In genomic region chr1:227318852-227319607, GRCh38 we compare ENCODE assay signal across 8 cellular contexts. TPM values are rescaled to one million over a fixed set of nuclear protein-coding genes. Genes with fewer than 3 reads are reported as not detected.
DNase-seq lines count a peak whose midpoint lies in the region; ATAC-seq, FAIRE-seq and TF ChIP-seq lines count a peak whose summit lies in the region.

No MANE protein-coding gene starts in this region.

- H3K4me1 Mint-ChIP-seq in activated CD4-positive, alpha-beta T cell treated with anti-CD3 and anti-CD28 coated beads, Interleukin-2, amount 10 ng/mL, durations not matched to agents 24 days and 14 days: peaks cover 9% of the 10 kb centered on the region

- FAIRE-seq in islet of Langerhans (lab: Jason Lieb, UNC): peak; percentile 27

- TF ChIP-seq CTCF in gastrocnemius medialis (IDR thresholded peaks at IDR 0.05 in 4 of 5, conservative IDR thresholded peaks at IDR 0.05 in 1 of 5): no peak

- intact Hi-C loops in activated CD4-positive, alpha-beta T cell treated with anti-CD3 and anti-CD28 coated beads, Interleukin-2, amount 10 ng/mL, durations not matched to agents 24 days and 14 days (cut with micrococcal nuclease): no loop called here
- intact Hi-C loops in gastrocnemius medialis (cut with DNase I; ENCODE audit: low total_unique reads): loop anchor here (5.0 to 10.0 kb wide), 4 partner anchors 38 to 402 kb away; no protein-coding TSS in a partner anchor

- H3K36me3 ChIP-seq in gastrocnemius medialis: no peaks in the 10 kb centered on the region

- peaks cover 3% of the 10 kb centered on the region for H3K9me3 Mint-ChIP-seq in activated CD4-positive, alpha-beta T cell treated with anti-CD3 and anti-CD28 coated beads, Interleukin-2, amount 10 ng/mL, durations not matched to agents 24 days and 14 days

- H3K27me3 Mint-ChIP-seq in activated CD4-positive, alpha-beta T cell treated with anti-CD3 and anti-CD28 coated beads, Interleukin-2, amount 10 ng/mL, durations not matched to agents 24 days and 14 days: peaks cover 67% of the 10 kb centered on the region

- H3K4me1 ChIP-seq in gastrocnemius medialis: peaks cover 5 to 7% of the 10 kb centered on the region in 2 donors

- no peak for TF ChIP-seq POLR2A in gastrocnemius medialis (IDR thresholded peaks at IDR 0.05)

- no peaks in the 10 kb centered on the region for H3K27me3 ChIP-seq in gastrocnemius medialis

- peak overlapping the region; percentile 77 to 93 (median 86) for H3K4me3 ChIP-seq in gastrocnemius medialis

- no peaks in the 10 kb centered on the region for H3K9me3 ChIP-seq in gastrocnemius medialis

- peak overlapping the region; percentile 73 for H3K4me3 Mint-ChIP-seq in activated CD4-positive, alpha-beta T cell treated with anti-CD3 and anti-CD28 coated beads, Interleukin-2, amount 10 ng/mL, durations not matched to agents 24 days and 14 days

- peaks cover 2% of the 10 kb centered on the region for H3K36me3 Mint-ChIP-seq in activated CD4-positive, alpha-beta T cell treated with anti-CD3 and anti-CD28 coated beads, Interleukin-2, amount 10 ng/mL, durations not matched to agents 24 days and 14 days (ENCODE audit: low read depth)

- H3K27ac ChIP-seq in gastrocnemius medialis: peak overlapping the region; percentile 92 to 97 (median 94)

- DNase-seq in activated CD4-positive, alpha-beta T cell treated with anti-CD3 and anti-CD28 coated beads, Interleukin-2, amount 10 ng/mL, durations not matched to agents 24 days and 14 days: peak; percentile 56
- DNase-seq in activated CD4-positive, alpha-beta T cell treated with anti-CD3 and anti-CD28 coated beads, Interleukin-2, amount 50 U/mL, for 4 hours: no peak
- peak; percentile 28 for DNase-seq in NCI-H748 treated with DMSO at 0.1 percent for 48 hours (lab: John Stamatoyannopoulos, UW)
- peak; percentile 82 for DNase-seq in cerebellum (ENCODE audit: low spot score)
- peak; percentile 6 to 30 for DNase-seq in gastrocnemius medialis

- ATAC-seq in gastrocnemius medialis: peak; percentile 13 to 31
- no peak for ATAC-seq in GM19455 (IDR thresholded peaks at IDR 0.05; ENCODE audit: unreplicated experiment)
- no peak for ATAC-seq in GM21390 (IDR thresholded peaks at IDR 0.05; ENCODE audit: unreplicated experiment)

- in situ Hi-C loops in gastrocnemius medialis (cut with MboI; ENCODE audit: low sequenced_read_pairs in 4 of 4): no loop called here

- no peak overlapping the region for H3K27ac Mint-ChIP-seq in activated CD4-positive, alpha-beta T cell treated with anti-CD3 and anti-CD28 coated beads, Interleukin-2, amount 10 ng/mL, durations not matched to agents 24 days and 14 days

RNA-seq across cellular contexts. Expression of gene CDC42BPA, which starts 0.7 kb away (rescaled TPM):
- 1.2 TPM in 2 replicates for total RNA-seq in activated CD4-positive, alpha-beta T cell treated with anti-CD3 and anti-CD28 coated beads, Interleukin-2, amount 10 ng/mL, durations not matched to agents 24 days and 14 days
- 233 TPM for total RNA-seq in cerebellum
- total RNA-seq in gastrocnemius medialis: 10 to 100 TPM; 13.9 to 30.6 (median 16.6) TPM

Comparison
In these comparisons a context has a peak if more than half of its experiments do, and no peak if none do; other contexts are left out.
1. DNase-seq: peak in activated CD4-positive, alpha-beta T cell treated with anti-CD3 and anti-CD28 coated beads, Interleukin-2, amount 10 ng/mL, durations not matched to agents 24 days and 14 days (single experiment), NCI-H748 treated with DMSO at 0.1 percent for 48 hours (single experiment), cerebellum (single experiment) and gastrocnemius medialis (2 of 2); none in activated CD4-positive, alpha-beta T cell treated with anti-CD3 and anti-CD28 coated beads, Interleukin-2, amount 50 U/mL, for 4 hours (0 of 2).
2. ATAC-seq: peak in gastrocnemius medialis (2 of 2); none in GM19455 (single experiment) and GM21390 (single experiment).